ENCODE assay signal across 10 cellular contexts in genomic region chr22:37225481-37225880, GRCh38. TPM values are rescaled to one million over a fixed set of nuclear protein-coding genes. Genes with fewer than 3 reads are reported as not detected.
A peak's percentile ranks its signal among the peaks of the same experiment; 100 is the strongest.
DNase-seq lines count a peak whose midpoint lies in the region; FAIRE-seq and TF ChIP-seq lines count a peak whose summit lies in the region.
"Had no signal": no experiment of that assay in that cellular context is flagged by ENCODE, and none has a peak within 500 bp of the region (broad histone marks: within the 10 kb centered on the region; RNA-seq: fewer than 3 reads in every experiment).

No MANE protein-coding gene starts in this region.

- no peak overlapping the region for H2BK12ac ChIP-seq in H1 (ENCODE audit: low read depth, low read length)

- no peaks in the 10 kb centered on the region for H3K27me3 ChIP-seq in PC-9 (ENCODE audit: insufficient read depth, low read depth)
- H3K27me3 ChIP-seq in H1 (replicated peaks in 1 of 4; ENCODE audit: control insufficient read depth in 3 of 4, extremely low read depth in 1 of 4, insufficient read depth in 3 of 4, low read length in 3 of 4) = no peaks in the 10 kb centered on the region

- H3K9me2 ChIP-seq in PC-9 (ENCODE audit: insufficient read depth) = no peaks in the 10 kb centered on the region

- H3K27ac ChIP-seq in PC-9 (no peak overlapping the region), H1 (ENCODE audit: low read depth, low read length) (no peak overlapping the region)

- TF ChIP-seq CTCF in GM10266 (IDR thresholded peaks at IDR 0.05; ENCODE audit: control insufficient read depth, insufficient read depth, low read depth, missing control alignments) (peak; percentile 32), PC-9 (conservative IDR thresholded peaks at IDR 0.05) (peak; percentile 41; the same call in 1 of the 2 replicates), H1 (IDR thresholded peaks at IDR 0.05; ENCODE audit: control extremely low read depth in 1 of 3, insufficient read depth in 1 of 3, low read depth in 1 of 3, low read length in 3 of 3) (peak; percentile 7 to 26 (median 11); a peak in 3 of 4 replicates)

- TF ChIP-seq POLR2A in H1 (IDR thresholded peaks at IDR 0.05; ENCODE audit: control extremely low read depth in 1 of 2, low read depth in 2 of 2, low read length in 2 of 2) = no peak

- no TSS peak for BruUV-seq in PC-9 (replicated peaks; lab: Mats Ljungman, UMichigan)

- peak; percentile 52 to 62 for TF ChIP-seq RAD21 in H1 (IDR thresholded peaks at IDR 0.05 in 1 of 2, conservative IDR thresholded peaks at IDR 0.05 in 1 of 2; ENCODE audit: low read depth in 2 of 2, low read length in 2 of 2)

- H3K9ac ChIP-seq in H1 (replicated peaks in 1 of 4; ENCODE audit: extremely low read depth in 1 of 4, low read depth in 3 of 4, low read length in 3 of 4) = no peak overlapping the region

- H4K5ac ChIP-seq in H1 (ENCODE audit: insufficient read length, low read depth, low read length) = no peak overlapping the region

- CTCF ChIA-PET in PC-9 (lab: Charles Lee) = interaction anchor here (0.7 to 1.5 kb wide), 2 partner anchors 283 to 1633 kb away, joined by 3 read pairs; no protein-coding TSS in a partner anchor
- CTCF ChIA-PET in H1 (lab: Charles Lee; ENCODE audit: partially characterized antibody) = interaction anchor here (0.7 to 3.3 kb wide), 7 partner anchors 9 to 231 kb away, joined by 3 to 22 read pairs (median 5); no protein-coding TSS in a partner anchor

- no peak overlapping the region for H3K18ac ChIP-seq in H1 (ENCODE audit: extremely low read depth, low read length)

- no peak overlapping the region for H4K8ac ChIP-seq in H1 (ENCODE audit: extremely low read depth, insufficient read depth, low read length)

- H2BK15ac ChIP-seq in H1 (ENCODE audit: low read length) = no peak overlapping the region

- in situ Hi-C loops in ACHN (cut with HindIII; ENCODE audit: low pct_ligation_motif_present, low pct_unique_long_range_greater_than_20kb, low sequenced_read_pairs) = no loop called here
- in situ Hi-C loops in KBM-7 (cut with MboI; ENCODE audit: low pct_unique_long_range_greater_than_20kb, low sequenced_read_pairs) = no loop called here

- no peak overlapping the region for H4K91ac ChIP-seq in H1 (replicated peaks; ENCODE audit: insufficient read length, low read length)

- H2AFZ ChIP-seq in PC-9 (no peak overlapping the region), H1 (ENCODE audit: low read length) (no peak overlapping the region)

- H3K4me2 ChIP-seq in PC-9 (no peak overlapping the region), H1 (ENCODE audit: insufficient read depth in 1 of 2, low read depth in 2 of 2, low read length in 2 of 2) (no peak overlapping the region)

- DNase-seq in ACHN (peak; percentile 6), GM10266 (ENCODE audit: extremely low spot score) (no peak), PC-9 (no peak), H1 (ENCODE audit: low read depth in 1 of 2, low spot score in 2 of 2) (no peak), NOMO-1 (lab: John Stamatoyannopoulos, UW; ENCODE audit: unreplicated experiment in 2 of 2) (no peak), NCI-H510A (lab: John Stamatoyannopoulos, UW) (no peak), KBM-7 (no peak), NCI-H146 (lab: John Stamatoyannopoulos, UW) (no peak)
- DNase-seq: EL had no signal

- H3K56ac ChIP-seq in H1 (replicated peaks; ENCODE audit: insufficient read length, low read depth, low read length) = no peak overlapping the region

- H2BK20ac ChIP-seq in H1 (ENCODE audit: low read length) = no peak overlapping the region

- peaks cover 2% of the 10 kb centered on the region; the same call in 1 of the 2 replicates for H3K23me2 ChIP-seq in H1 (ENCODE audit: low read depth, low read length)

- intact Hi-C loops in PC-9 (cut with micrococcal nuclease; ENCODE audit: unreplicated experiment) = no loop called here

- no peak overlapping the region for H2BK5ac ChIP-seq in H1 (ENCODE audit: low read depth, low read length)

- 87% methylated on average over 8 of the region's 8 CpGs; no CpG with 5 or more reads in 1 of the 2 experiments for WGBS in H1 (ENCODE audit: extremely low coverage in 1 of 2, insufficient coverage in 1 of 2, insufficient read length in 1 of 2, insufficient replicate concordance in 2 of 2, low coverage in 1 of 2, low lambda C conversion rate in 2 of 2, missing lambda C conversion rate in 1 of 2), 2 experiments

- H3K14ac ChIP-seq in H1 (ENCODE audit: insufficient read length) = no peak overlapping the region

- H3K4me3 ChIP-seq in PC-9 (no peak overlapping the region), H1 (ENCODE audit: extremely low read depth in 1 of 4, insufficient read depth in 2 of 4, low read depth in 3 of 4, low read length in 4 of 4) (no peak overlapping the region)

- no peak for TF ChIP-seq EP300 in H1 (IDR thresholded peaks at IDR 0.05; ENCODE audit: borderline replicate concordance in 1 of 2, low read depth in 2 of 2, low read length in 2 of 2)

- no peak for FAIRE-seq in H1 (lab: Jason Lieb, UNC)

- H3K9me3 ChIP-seq in PC-9 (ENCODE audit: insufficient read depth, low read depth) = no peaks in the 10 kb centered on the region; the same call in 1 of the 2 replicates
- no peaks in the 10 kb centered on the region; a peak in 1 of 4 replicates for H3K9me3 ChIP-seq in H1 (ENCODE audit: insufficient read depth in 2 of 2, low read depth in 1 of 2, low read length in 1 of 2)

- H2AK5ac ChIP-seq in H1 (ENCODE audit: low read depth, low read length) = no peak overlapping the region

- no peak overlapping the region for H3K23ac ChIP-seq in H1 (ENCODE audit: insufficient read length)

- H3F3A ChIP-seq in PC-9 (ENCODE audit: insufficient read depth, low read depth) = peaks cover 37% of the 10 kb centered on the region

- POLR2A ChIA-PET in PC-9 (lab: Charles Lee; ENCODE audit: unreplicated experiment) = interaction anchor here (0.6 kb wide), 1 partner anchor 813 kb away, joined by 3 read pairs; no protein-coding TSS in a partner anchor
- POLR2A ChIA-PET in H1 (lab: Charles Lee; ENCODE audit: partially characterized antibody) = interaction anchor here (1.1 to 1.6 kb wide), 3 partner anchors 10 to 20 kb away, joined by 3 to 7 read pairs (median 4); no protein-coding TSS in a partner anchor

- no peaks in the 10 kb centered on the region for H3K79me1 ChIP-seq in H1 (ENCODE audit: low read depth, low read length)

- H4K20me1 ChIP-seq in PC-9 (ENCODE audit: insufficient read depth) (no peaks in the 10 kb centered on the region), H1 (replicated peaks in 1 of 2; ENCODE audit: control insufficient read depth in 1 of 2, insufficient read depth in 2 of 2, low read length in 2 of 2) (no peaks in the 10 kb centered on the region)

- H3K79me2 ChIP-seq in PC-9 (ENCODE audit: low read depth) (no peaks in the 10 kb centered on the region), H1 (ENCODE audit: control insufficient read depth in 1 of 2, insufficient read depth in 2 of 2, low read length in 2 of 2) (no peaks in the 10 kb centered on the region)

- H3K36me3 ChIP-seq in PC-9 (ENCODE audit: low read depth) (no peaks in the 10 kb centered on the region), H1 (ENCODE audit: control insufficient read depth in 2 of 4, insufficient read depth in 4 of 4, low read length in 3 of 4) (no peaks in the 10 kb centered on the region)

- peaks cover 27% of the 10 kb centered on the region for H3K4me1 ChIP-seq in PC-9 (replicated peaks; ENCODE audit: insufficient read depth)
- no peaks in the 10 kb centered on the region for H3K4me1 ChIP-seq in H1 (replicated peaks in 1 of 4; ENCODE audit: control insufficient read depth in 3 of 4, insufficient read depth in 4 of 4, low read length in 3 of 4)

- H3K4ac ChIP-seq in H1 (replicated peaks; ENCODE audit: insufficient read length, low read depth, low read length) = no peak overlapping the region

- H2BK120ac ChIP-seq in H1 (replicated peaks; ENCODE audit: low read depth, low read length) = no peak overlapping the region

RNA-seq across cellular contexts. Expression of gene SSTR3, which starts 13.2 kb away (rescaled TPM):
- total RNA-seq in PC-9 (2021) = not detected in 2 replicates
- 0.22 and 0.54 TPM in 2 replicates for total RNA-seq in H1 (2021; fragmentation: NEBNext Ultra II Directional; extraction: Animal tissue kit (Norgen Biotek cat#: 25700))
- 0.61 and 0.77 TPM in 2 replicates for polyA plus RNA-seq in H1 (2011; rRNA removed)
- polyA plus RNA-seq in H1 (2011; cell fraction: cytosol; rRNA removed) = 0.54 TPM
- 0.53 TPM for polyA plus RNA-seq in H1 (2011; cell fraction: nucleus; rRNA removed)
- 0.47 to 1.0 TPM (median 0.80 TPM) in 4 replicates for polyA plus RNA-seq in H1 (2012, experiment 1 of 2)
- 0.73 TPM for polyA plus RNA-seq in H1 (2012, experiment 2 of 2)
- polyA plus RNA-seq in H1 (2013, experiment 1 of 2) = 0.14 TPM
- 0.17 TPM for polyA plus RNA-seq in H1 (2013, experiment 2 of 2)
- polyA minus RNA-seq in H1 (2011; rRNA and poly(A)+ RNA removed) = 0.35 and 1.2 TPM in 2 replicates
- polyA minus RNA-seq in H1 (2011; cell fraction: cytosol; rRNA and poly(A)+ RNA removed) = 0.73 TPM
- 0.50 TPM for polyA minus RNA-seq in H1 (2011; cell fraction: nucleus; rRNA and poly(A)+ RNA removed)
- total RNA-seq: aorta had no signal
- polyA plus RNA-seq: aorta had no signal

RNA-seq across cellular contexts. Expression of gene RAC2, which starts 18.6 kb away (rescaled TPM):
- 79.9 and 90.5 TPM in 2 replicates for total RNA-seq in PC-9 (2021)
- 2.1 and 2.3 TPM in 2 replicates for total RNA-seq in H1 (2021; fragmentation: NEBNext Ultra II Directional; extraction: Animal tissue kit (Norgen Biotek cat#: 25700))
- polyA plus RNA-seq in H1 (2011; rRNA removed) = 4.3 and 6.1 TPM in 2 replicates
- polyA plus RNA-seq in H1 (2011; cell fraction: cytosol; rRNA removed) = 1.5 TPM
- polyA plus RNA-seq in H1 (2011; cell fraction: nucleus; rRNA removed) = 6.4 TPM
- polyA plus RNA-seq in H1 (2012, experiment 1 of 2) = 1.6 to 3.7 TPM (median 2.8 TPM) in 4 replicates
- 1.8 TPM for polyA plus RNA-seq in H1 (2012, experiment 2 of 2)
- 4.4 TPM for polyA plus RNA-seq in H1 (2013, experiment 1 of 2)
- polyA plus RNA-seq in H1 (2013, experiment 2 of 2) = 4.1 TPM
- 1.7 and 2.9 TPM in 2 replicates for polyA minus RNA-seq in H1 (2011; rRNA and poly(A)+ RNA removed)
- 3.2 TPM for polyA minus RNA-seq in H1 (2011; cell fraction: cytosol; rRNA and poly(A)+ RNA removed)
- polyA minus RNA-seq in H1 (2011; cell fraction: nucleus; rRNA and poly(A)+ RNA removed) = 3.7 TPM

RNA-seq across cellular contexts. Expression of gene C1QTNF6, which starts 37.4 kb away (rescaled TPM):
- 72.2 and 85.9 TPM in 2 replicates for total RNA-seq in PC-9 (2021)
- 3.1 and 4.6 TPM in 2 replicates for total RNA-seq in H1 (2021; fragmentation: NEBNext Ultra II Directional; extraction: Animal tissue kit (Norgen Biotek cat#: 25700))
- polyA plus RNA-seq in H1 (2011; rRNA removed) = 5.9 and 6.5 TPM in 2 replicates
- 5.7 TPM for polyA plus RNA-seq in H1 (2011; cell fraction: cytosol; rRNA removed)
- 17.9 TPM for polyA plus RNA-seq in H1 (2011; cell fraction: nucleus; rRNA removed)
- polyA plus RNA-seq in H1 (2012, experiment 1 of 2) = 4.9 to 6.3 TPM (median 5.5 TPM) in 4 replicates
- polyA plus RNA-seq in H1 (2012, experiment 2 of 2) = 2.6 TPM
- polyA plus RNA-seq in H1 (2013, experiment 1 of 2) = 5.6 TPM
- polyA plus RNA-seq in H1 (2013, experiment 2 of 2) = 6.5 TPM
- polyA minus RNA-seq in H1 (2011; rRNA and poly(A)+ RNA removed) = 5.3 and 5.7 TPM in 2 replicates
- 2.9 TPM for polyA minus RNA-seq in H1 (2011; cell fraction: cytosol; rRNA and poly(A)+ RNA removed)
- 11.6 TPM for polyA minus RNA-seq in H1 (2011; cell fraction: nucleus; rRNA and poly(A)+ RNA removed)

RNA-seq across cellular contexts. Expression of gene CYTH4, which starts 56.8 kb away (rescaled TPM):
- not detected in 2 replicates for total RNA-seq in PC-9 (2021)
- total RNA-seq in H1 (2021; fragmentation: NEBNext Ultra II Directional; extraction: Animal tissue kit (Norgen Biotek cat#: 25700)) = not detected in 2 replicates
- polyA plus RNA-seq in H1 (2011; rRNA removed) = 0.08 and 0.09 TPM in 2 replicates
- 0.43 TPM for polyA plus RNA-seq in H1 (2011; cell fraction: cytosol; rRNA removed)
- polyA plus RNA-seq in H1 (2011; cell fraction: nucleus; rRNA removed) = 0.16 TPM
- 0.07 to 0.11 TPM in 2 of 4 replicates, not detected in the others for polyA plus RNA-seq in H1 (2012, experiment 1 of 2)
- polyA plus RNA-seq in H1 (2012, experiment 2 of 2) = not detected
- 0.02 TPM for polyA plus RNA-seq in H1 (2013, experiment 1 of 2)
- 0.04 TPM for polyA plus RNA-seq in H1 (2013, experiment 2 of 2)
- polyA minus RNA-seq in H1 (2011; rRNA and poly(A)+ RNA removed) = 0.10 TPM in 1 of 2 replicates, not detected in the other
- polyA minus RNA-seq in H1 (2011; cell fraction: cytosol; rRNA and poly(A)+ RNA removed) = not detected
- not detected for polyA minus RNA-seq in H1 (2011; cell fraction: nucleus; rRNA and poly(A)+ RNA removed)

Comparison
In these comparisons a context has a peak if more than half of its experiments do, and no peak if none do; other contexts are left out.
1. RNA of gene RAC2, which starts 18.6 kb away (total RNA-seq): 79.9 to 90.5 TPM in PC-9; 2.1 to 2.3 TPM in H1; every median in the first group is over 10 times any median in the second.
2. RNA of gene C1QTNF6, which starts 37.4 kb away (total RNA-seq): 72.2 to 85.9 TPM in PC-9; 3.1 to 4.6 TPM in H1; every median in the first group is over 10 times any median in the second.
3. Peak in every context shown above with its lines, with median percentiles within 50 percentile points of each other: CTCF ChIP-seq.